ENCODE assay signal across 8 cellular contexts in the genomic region with DNA sequence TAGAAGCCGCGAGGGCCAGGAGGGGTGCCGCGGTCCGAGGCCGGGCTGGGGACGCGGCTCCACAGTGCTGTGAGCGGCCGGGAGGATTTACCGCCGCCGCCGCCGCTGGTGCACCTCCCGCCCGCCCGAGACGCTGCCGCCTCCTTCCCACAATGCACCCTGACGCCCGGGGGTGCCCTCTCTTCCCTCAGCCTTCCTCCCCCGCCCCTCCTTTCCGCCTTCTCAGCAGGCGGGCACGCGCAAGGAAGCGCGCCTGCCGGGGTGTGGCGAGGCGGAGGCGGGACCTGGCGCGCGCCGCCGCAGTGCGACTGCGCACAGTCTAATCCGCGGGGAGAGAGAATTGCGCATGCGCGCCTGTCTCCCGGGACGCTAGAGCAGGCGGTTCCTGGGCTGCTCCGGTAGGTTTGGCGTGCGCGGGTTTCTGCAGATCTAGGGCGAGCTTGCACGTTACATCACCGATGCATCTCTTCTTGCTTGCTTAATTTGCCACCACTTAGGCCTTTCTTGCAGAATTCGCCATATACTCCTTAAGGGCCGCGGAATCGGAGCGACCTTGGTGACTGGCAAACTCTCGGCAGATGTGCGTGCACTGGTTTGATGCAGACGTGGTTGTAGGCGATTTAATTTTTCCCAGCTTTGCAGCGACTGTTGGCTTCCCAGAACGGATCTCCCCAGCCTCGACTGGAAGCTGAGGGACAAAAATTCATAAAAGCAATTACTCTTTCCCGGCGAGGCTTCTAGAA. TPM values are rescaled to one million over a fixed set of nuclear protein-coding genes. Genes with fewer than 3 reads are reported as not detected.
DNase-seq lines count a peak whose midpoint lies in the region; ATAC-seq and TF ChIP-seq lines count a peak whose summit lies in the region.

A gene (plus strand): TSS at position 347 of the 743 bp plus-strand sequence. CDS start 506 bp downstream, outside the sequence.
A gene with protein sequence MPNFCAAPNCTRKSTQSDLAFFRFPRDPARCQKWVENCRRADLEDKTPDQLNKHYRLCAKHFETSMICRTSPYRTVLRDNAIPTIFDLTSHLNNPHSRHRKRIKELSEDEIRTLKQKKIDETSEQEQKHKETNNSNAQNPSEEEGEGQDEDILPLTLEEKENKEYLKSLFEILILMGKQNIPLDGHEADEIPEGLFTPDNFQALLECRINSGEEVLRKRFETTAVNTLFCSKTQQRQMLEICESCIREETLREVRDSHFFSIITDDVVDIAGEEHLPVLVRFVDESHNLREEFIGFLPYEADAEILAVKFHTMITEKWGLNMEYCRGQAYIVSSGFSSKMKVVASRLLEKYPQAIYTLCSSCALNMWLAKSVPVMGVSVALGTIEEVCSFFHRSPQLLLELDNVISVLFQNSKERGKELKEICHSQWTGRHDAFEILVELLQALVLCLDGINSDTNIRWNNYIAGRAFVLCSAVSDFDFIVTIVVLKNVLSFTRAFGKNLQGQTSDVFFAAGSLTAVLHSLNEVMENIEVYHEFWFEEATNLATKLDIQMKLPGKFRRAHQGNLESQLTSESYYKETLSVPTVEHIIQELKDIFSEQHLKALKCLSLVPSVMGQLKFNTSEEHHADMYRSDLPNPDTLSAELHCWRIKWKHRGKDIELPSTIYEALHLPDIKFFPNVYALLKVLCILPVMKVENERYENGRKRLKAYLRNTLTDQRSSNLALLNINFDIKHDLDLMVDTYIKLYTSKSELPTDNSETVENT (minus strand): TSS at position 156 of the 743 bp plus-strand sequence. CDS start 296 bp downstream, outside the sequence.

- no peaks in the 10 kb centered on the region for H3K9me3 Mint-ChIP-seq in activated T-cell treated with anti-CD3 and anti-CD28 coated beads, Interleukin-2, amount 50 U/mL, for 72 hours
- no peaks in the 10 kb centered on the region for H3K9me3 Mint-ChIP-seq in naive thymus-derived CD4-positive, alpha-beta T cell
- H3K9me3 Mint-ChIP-seq in stimulated activated memory B cell treated with anti-CD40 and anti-IgM and Interleukin-4, amounts not matched to agents 10 μg/mL and 1 μg/mL and 100 μg/mL, for 72 hours, result no peaks in the 10 kb centered on the region

- CTCF ChIA-PET in naive thymus-derived CD4-positive, alpha-beta T cell (lab: Charles Lee), result no interaction called here

- peaks cover 43% of the 10 kb centered on the region for H3K4me1 ChIP-seq in KMS-11 (ENCODE audit: low read depth, poor library complexity, severe bottlenecking)
- H3K4me1 ChIP-seq in naive thymus-derived CD4-positive, alpha-beta T cell (ENCODE audit: control insufficient read depth in 2 of 2, insufficient read depth in 2 of 2, low read length in 2 of 2), result peaks cover 22 to 43% of the 10 kb centered on the region in 2 donors

- peaks cover 9% of the 10 kb centered on the region; the same call in 1 of the 2 replicates for H4K20me1 ChIP-seq in KMS-11 (ENCODE audit: insufficient read depth)

- H3K4me2 ChIP-seq in KMS-11, result peak within 1 kb of the TSS; percentile 99

- TF ChIP-seq CTCF in KMS-11 (conservative IDR thresholded peaks at IDR 0.05; ENCODE audit: low read depth, low read length), result no peak

- POLR2A ChIA-PET in naive thymus-derived CD4-positive, alpha-beta T cell (lab: Charles Lee), result interaction anchor here (0.6 to 3.0 kb wide), 3 partner anchors 26 to 66 kb away, joined by 3 to 8 read pairs (median 3); a partner anchor contains a TSS

- H3K36me3 ChIP-seq in KMS-11 (ENCODE audit: insufficient read depth), result no peaks in the 10 kb centered on the region
- no peaks in the 10 kb centered on the region for H3K36me3 ChIP-seq in naive thymus-derived CD4-positive, alpha-beta T cell (ENCODE audit: control insufficient read depth in 2 of 3, insufficient read depth in 3 of 3, low read length in 3 of 3)

- H3K27ac Mint-ChIP-seq in activated T-cell treated with anti-CD3 and anti-CD28 coated beads, Interleukin-2, amount 50 U/mL, for 72 hours, result peak within 1 kb of the TSS; percentile 83
- peak within 1 kb of the TSS; percentile 75 to 98 (median 92) for H3K27ac Mint-ChIP-seq in naive thymus-derived CD4-positive, alpha-beta T cell
- H3K27ac Mint-ChIP-seq in stimulated activated memory B cell treated with anti-CD40 and anti-IgM and Interleukin-4, amounts not matched to agents 10 μg/mL and 1 μg/mL and 100 μg/mL, for 72 hours, result peak within 1 kb of the TSS; percentile 76

- H2AFZ ChIP-seq in KMS-11 (ENCODE audit: low read depth), result peak within 1 kb of the TSS; percentile 75

- H3K27me3 ChIP-seq in KMS-11 (ENCODE audit: insufficient read depth, low read depth), result no peaks in the 10 kb centered on the region
- H3K27me3 ChIP-seq in naive thymus-derived CD4-positive, alpha-beta T cell (ENCODE audit: control insufficient read depth in 2 of 2, insufficient read depth in 2 of 2, low read length in 2 of 2), result no peaks in the 10 kb centered on the region

- DNase-seq in Daoy (ENCODE audit: low read depth) (peak; percentile 99), fibroblast of gingiva (ENCODE audit: low read depth) (peak; percentile 99)
- peak; percentile 97 for DNase-seq in activated T-cell treated with anti-CD3 and anti-CD28 coated beads, Interleukin-2, amount 50 U/mL, for 72 hours
- DNase-seq in naive thymus-derived CD4-positive, alpha-beta T cell, result peak; percentile 96 to 99 (median 98)

- peak; percentile 77 for ATAC-seq in GM21786 (IDR thresholded peaks at IDR 0.05; ENCODE audit: unreplicated experiment)
- peak; percentile 90 to 92 for ATAC-seq in activated T-cell treated with anti-CD3 and anti-CD28 coated beads, Interleukin-2, amount 50 U/mL, for 72 hours (replicated peaks in 1 of 2)
- peak; percentile 96 for ATAC-seq in naive thymus-derived CD4-positive, alpha-beta T cell
- peak; percentile 96 for ATAC-seq in stimulated activated memory B cell treated with anti-CD40 and anti-IgM and Interleukin-4, amounts not matched to agents 10 μg/mL and 1 μg/mL and 100 μg/mL, for 72 hours

- H3K9ac ChIP-seq in KMS-11, result peak within 1 kb of the TSS; percentile 94

- peak within 1 kb of the TSS; percentile 93 to 97 for H3K4me3 Mint-ChIP-seq in activated T-cell treated with anti-CD3 and anti-CD28 coated beads, Interleukin-2, amount 50 U/mL, for 72 hours
- peak within 1 kb of the TSS; percentile 92 to 98 (median 97) for H3K4me3 Mint-ChIP-seq in naive thymus-derived CD4-positive, alpha-beta T cell
- H3K4me3 Mint-ChIP-seq in stimulated activated memory B cell treated with anti-CD40 and anti-IgM and Interleukin-4, amounts not matched to agents 10 μg/mL and 1 μg/mL and 100 μg/mL, for 72 hours, result peak within 1 kb of the TSS; percentile 90

- intact Hi-C loops in naive thymus-derived CD4-positive, alpha-beta T cell (cut with micrococcal nuclease), result loop anchor here (1.0 to 10.0 kb wide), 11 partner anchors 63 to 1984 kb away; a partner anchor contains a TSS

- H3K4me3 ChIP-seq in KMS-11 (IDR thresholded peaks at IDR 0.05; ENCODE audit: insufficient read depth, low read depth, low read length), result peak within 1 kb of the TSS; percentile 46
- H3K4me3 ChIP-seq in naive thymus-derived CD4-positive, alpha-beta T cell (ENCODE audit: low read length), result peak within 1 kb of the TSS; percentile 86

- peaks cover 0 to 2% of the 10 kb centered on the region in 2 donors for H3K36me3 Mint-ChIP-seq in activated T-cell treated with anti-CD3 and anti-CD28 coated beads, Interleukin-2, amount 50 U/mL, for 72 hours (ENCODE audit: insufficient read depth in 2 of 2)
- H3K36me3 Mint-ChIP-seq in naive thymus-derived CD4-positive, alpha-beta T cell, result peaks cover 0 to 13% (median 5%) of the 10 kb centered on the region in 5 donors
- H3K36me3 Mint-ChIP-seq in stimulated activated memory B cell treated with anti-CD40 and anti-IgM and Interleukin-4, amounts not matched to agents 10 μg/mL and 1 μg/mL and 100 μg/mL, for 72 hours, result no peaks in the 10 kb centered on the region

- H3K27ac ChIP-seq in KMS-11, result peak within 1 kb of the TSS; percentile 69
- H3K27ac ChIP-seq in naive thymus-derived CD4-positive, alpha-beta T cell (ENCODE audit: low read depth, low read length), result peak within 1 kb of the TSS; percentile 72

- peaks cover 44% of the 10 kb centered on the region for H3K79me2 ChIP-seq in KMS-11 (ENCODE audit: insufficient read depth, low read depth)

- no peaks in the 10 kb centered on the region for H3K27me3 Mint-ChIP-seq in activated T-cell treated with anti-CD3 and anti-CD28 coated beads, Interleukin-2, amount 50 U/mL, for 72 hours (ENCODE audit: low read depth)
- no peaks in the 10 kb centered on the region for H3K27me3 Mint-ChIP-seq in naive thymus-derived CD4-positive, alpha-beta T cell
- no peaks in the 10 kb centered on the region for H3K27me3 Mint-ChIP-seq in stimulated activated memory B cell treated with anti-CD40 and anti-IgM and Interleukin-4, amounts not matched to agents 10 μg/mL and 1 μg/mL and 100 μg/mL, for 72 hours

- peaks cover 68% of the 10 kb centered on the region for H3K4me1 Mint-ChIP-seq in activated T-cell treated with anti-CD3 and anti-CD28 coated beads, Interleukin-2, amount 50 U/mL, for 72 hours (ENCODE audit: low read depth)
- H3K4me1 Mint-ChIP-seq in naive thymus-derived CD4-positive, alpha-beta T cell, result peaks cover 51 to 76% (median 69%) of the 10 kb centered on the region in 7 donors
- H3K4me1 Mint-ChIP-seq in stimulated activated memory B cell treated with anti-CD40 and anti-IgM and Interleukin-4, amounts not matched to agents 10 μg/mL and 1 μg/mL and 100 μg/mL, for 72 hours, result peaks cover 67% of the 10 kb centered on the region

- H3K9me3 ChIP-seq in naive thymus-derived CD4-positive, alpha-beta T cell (ENCODE audit: control insufficient read depth in 2 of 3, low read length in 3 of 3), result no peaks in the 10 kb centered on the region

TF ChIP-seq in PFSK-1, 5 proteins besides CTCF, POLR2A, EP300 and RAD21 (continues in another document):
- TF ChIP-seq POLR2AphosphoS5 (IDR thresholded peaks at IDR 0.05; ENCODE audit: low read depth, low read length) (peak; percentile 90), FOXP2 (optimal IDR thresholded peaks at IDR 0.05; ENCODE audit: borderline replicate concordance, extremely low read depth, extremely low read length, insufficient read depth) (peak; percentile 92), TAF1 (IDR thresholded peaks at IDR 0.05; ENCODE audit: borderline replicate concordance, insufficient read depth, low read length) (peak; percentile 67; the same call in 1 of the 2 replicates), SIN3A (IDR thresholded peaks at IDR 0.05; ENCODE audit: borderline replicate concordance, insufficient read depth, low read length) (peak; percentile 44; the same call in 1 of the 2 replicates)

RNA-seq across cellular contexts. Expression of the first gene that starts in this region (rescaled TPM):
- total RNA-seq in Daoy (2014; rRNA removed; shearing (Covaris generic)), result 0.34 and 0.57 TPM in 2 replicates
- polyA plus RNA-seq in PFSK-1 (2012; ENCODE audit: insufficient read length, low read depth), result 1.4 TPM
- total RNA-seq in activated T-cell treated with anti-CD3 and anti-CD28 coated beads, Interleukin-2, amount 50 U/mL, for 72 hours, result 1 to 10 TPM; 3.6 to 3.8 TPM
- 1 to 10 TPM; 3.6 to 9.1 (median 6.7) TPM for total RNA-seq in naive thymus-derived CD4-positive, alpha-beta T cell
- polyA plus RNA-seq in naive thymus-derived CD4-positive, alpha-beta T cell, result 1 to 10 TPM; 2.1 to 4.1 TPM

RNA-seq across cellular contexts. Expression of the second gene that starts in this region (rescaled TPM):
- 54.5 and 80.1 TPM in 2 replicates for total RNA-seq in Daoy (2014; rRNA removed; shearing (Covaris generic))
- polyA plus RNA-seq in PFSK-1 (2012; ENCODE audit: insufficient read length, low read depth), result 16.1 TPM
- 10 to 100 TPM; 55.9 to 66.6 TPM for total RNA-seq in activated T-cell treated with anti-CD3 and anti-CD28 coated beads, Interleukin-2, amount 50 U/mL, for 72 hours
- total RNA-seq in naive thymus-derived CD4-positive, alpha-beta T cell, result 10 to 100 TPM; 40.3 to 57.9 (median 51.1) TPM
- 10 to 100 TPM; 54.6 to 55.8 TPM for polyA plus RNA-seq in naive thymus-derived CD4-positive, alpha-beta T cell

Comparison
In these comparisons a context has a peak if more than half of its experiments do, and no peak if none do; other contexts are left out.
1. Peak in every context shown above with its lines: DNase-seq, ATAC-seq, H3K4me3 ChIP-seq and H3K27ac ChIP-seq.